In the genomic region with DNA sequence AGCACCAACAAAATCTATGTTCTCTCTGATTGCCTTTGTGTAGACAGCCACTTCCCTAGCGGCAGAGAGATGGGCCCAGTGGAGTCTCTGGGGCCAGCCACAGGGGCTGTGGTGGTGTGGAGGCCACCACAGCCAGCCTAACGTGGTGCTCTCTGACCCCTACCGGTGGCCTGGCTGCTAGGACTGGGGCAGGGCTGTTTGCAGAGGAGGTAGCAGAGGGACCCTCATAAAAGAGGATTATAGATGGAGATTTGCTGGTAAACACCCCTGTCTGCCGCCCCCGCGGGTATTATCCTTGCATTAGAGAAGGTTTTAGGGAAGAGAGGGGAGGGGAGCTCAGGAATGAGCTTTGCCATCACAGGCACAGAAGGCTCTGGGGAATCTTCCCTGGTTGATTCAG, we compare ENCODE assay signal across 16 cellular contexts.
"Had no signal": no experiment of that assay in that cellular context is flagged by ENCODE, and none has a peak within 500 bp of the region (broad histone marks: within the 10 kb centered on the region; RNA-seq: fewer than 3 reads in every experiment).

No MANE protein-coding gene starts in this region.

- H3K9me3 ChIP-seq: lower lobe of right lung had no signal

- H3K4me1 ChIP-seq: lower lobe of right lung had no signal

- H3K4me3 ChIP-seq: lower lobe of right lung had no signal

- H3K4me1 Mint-ChIP-seq: activated naive CD8-positive, alpha-beta T cell treated with anti-CD3 and anti-CD28 coated beads, Interleukin-2, amount 10 ng/mL, durations not matched to agents 7 days and 5 days; immature natural killer cell; stimulated activated effector memory CD8-positive, alpha-beta T cell treated with anti-CD3 and anti-CD28 coated beads, Interleukin-12 subunit alpha, Interleukin-12 subunit beta, amount 100 ng/mL, for 72 hours had no signal

- H3K27me3 Mint-ChIP-seq: activated naive CD8-positive, alpha-beta T cell treated with anti-CD3 and anti-CD28 coated beads, Interleukin-2, amount 10 ng/mL, durations not matched to agents 7 days and 5 days had no signal

- FAIRE-seq: TTC549 had no signal

- H3K27me3 ChIP-seq: brain microvascular endothelial cell had no signal

- H3K27ac ChIP-seq: brain microvascular endothelial cell, lower lobe of right lung had no signal

- H3K36me3 ChIP-seq: brain microvascular endothelial cell, lower lobe of right lung had no signal

- H3K9me3 Mint-ChIP-seq: activated naive CD8-positive, alpha-beta T cell treated with anti-CD3 and anti-CD28 coated beads, Interleukin-2, amount 10 ng/mL, durations not matched to agents 7 days and 5 days; immature natural killer cell; mesothelial cell of epicardium; nephron progenitor cell; stimulated activated effector memory CD8-positive, alpha-beta T cell treated with anti-CD3 and anti-CD28 coated beads, Interleukin-12 subunit alpha, Interleukin-12 subunit beta, amount 100 ng/mL, for 72 hours had no signal

- ATAC-seq: activated CD4-positive, CD25-positive, alpha-beta regulatory T cell treated with anti-CD3 and anti-CD28 coated beads, Interleukin-2, amount 50 U/mL, for 24 hours; lower lobe of right lung; stimulated activated effector memory CD8-positive, alpha-beta T cell treated with anti-CD3 and anti-CD28 coated beads, Interleukin-12 subunit alpha, Interleukin-12 subunit beta, amount 100 ng/mL, for 72 hours had no signal

- H3K27ac Mint-ChIP-seq: activated naive CD8-positive, alpha-beta T cell treated with anti-CD3 and anti-CD28 coated beads, Interleukin-2, amount 10 ng/mL, durations not matched to agents 7 days and 5 days; immature natural killer cell; mesothelial cell of epicardium; nephron progenitor cell; stimulated activated effector memory CD8-positive, alpha-beta T cell treated with anti-CD3 and anti-CD28 coated beads, Interleukin-12 subunit alpha, Interleukin-12 subunit beta, amount 100 ng/mL, for 72 hours had no signal

- H3K4me3 Mint-ChIP-seq: activated naive CD8-positive, alpha-beta T cell treated with anti-CD3 and anti-CD28 coated beads, Interleukin-2, amount 10 ng/mL, durations not matched to agents 7 days and 5 days; immature natural killer cell; mesothelial cell of epicardium; stimulated activated effector memory CD8-positive, alpha-beta T cell treated with anti-CD3 and anti-CD28 coated beads, Interleukin-12 subunit alpha, Interleukin-12 subunit beta, amount 100 ng/mL, for 72 hours had no signal

- DNase-seq: activated CD4-positive, alpha-beta T cell treated with anti-CD3 and anti-CD28 coated beads, Interleukin-2, amount 50 U/mL, for 1 hour; activated CD8-positive, alpha-beta memory T cell treated with anti-CD3 and anti-CD28 coated beads for 24 hours; activated naive CD8-positive, alpha-beta T cell treated with anti-CD3 and anti-CD28 coated beads, Interleukin-2, amount 10 ng/mL, durations not matched to agents 7 days and 5 days; brain microvascular endothelial cell; cerebellar nuclear complex; effector CD8-positive, alpha-beta T cell; foreskin fibroblast; immature natural killer cell; lower lobe of right lung; nephron progenitor cell; stimulated activated CD4-positive, alpha-beta T cell treated with anti-CD3 and anti-CD28 coated beads, Interleukin-12 subunit alpha, Interleukin-12 subunit beta, amount 100 ng/mL, for 4 hours; T-helper 2 cell had no signal

- H3K36me3 Mint-ChIP-seq: activated naive CD8-positive, alpha-beta T cell treated with anti-CD3 and anti-CD28 coated beads, Interleukin-2, amount 10 ng/mL, durations not matched to agents 7 days and 5 days; immature natural killer cell; mesothelial cell of epicardium; stimulated activated effector memory CD8-positive, alpha-beta T cell treated with anti-CD3 and anti-CD28 coated beads, Interleukin-12 subunit alpha, Interleukin-12 subunit beta, amount 100 ng/mL, for 72 hours had no signal
